Comparison of ENCODE assay signal across 8 cellular contexts in the genomic region with DNA sequence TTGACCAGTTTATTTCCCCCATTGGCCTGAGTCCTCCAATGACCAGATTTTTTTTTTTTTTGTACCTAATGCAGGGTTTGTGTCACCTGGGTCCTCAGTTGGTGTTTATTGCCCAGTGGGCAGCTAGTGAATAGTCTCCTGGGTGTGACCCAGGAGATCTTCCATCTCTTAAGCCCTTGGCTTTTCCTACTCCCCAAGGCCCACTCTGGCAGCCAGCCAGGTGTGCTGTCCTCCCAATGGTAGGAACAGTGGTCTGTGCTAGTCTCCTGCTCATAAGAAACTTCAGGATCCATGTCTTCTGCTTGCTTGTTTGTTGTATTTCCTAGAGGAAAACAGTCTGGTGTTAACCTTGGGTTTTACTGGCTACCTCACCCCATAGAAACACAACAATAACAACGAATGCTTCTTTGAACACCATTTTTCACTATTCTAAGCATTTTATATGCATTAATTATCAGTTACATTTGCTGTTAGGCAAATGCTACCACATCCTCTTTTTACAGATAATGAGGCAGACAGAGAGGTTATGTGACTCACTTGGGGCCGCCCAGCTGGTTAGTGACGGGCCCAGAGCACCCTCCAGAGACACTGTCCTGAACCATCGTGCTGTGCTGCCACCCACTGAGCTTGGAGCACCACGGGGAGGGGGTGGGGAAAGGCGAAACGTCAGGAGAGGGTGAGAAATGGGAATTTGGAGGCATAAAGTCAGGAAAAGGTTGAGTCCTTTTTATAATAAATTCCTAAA.
DNase-seq lines count a peak whose midpoint lies in the region; FAIRE-seq and TF ChIP-seq lines count a peak whose summit lies in the region.

No MANE protein-coding gene starts in this region.

- BruUV-seq in mammary epithelial cell (replicated peaks; lab: Mats Ljungman, UMichigan): no TSS peak

- 74% methylated on average over 7 of the region's 7 CpGs for WGBS in mammary epithelial cell (ENCODE audit: low coverage, missing lambda C conversion rate)

- H3K27ac ChIP-seq in mammary epithelial cell (ENCODE audit: insufficient read depth, low read depth, low read length): no peak overlapping the region

- intact Hi-C loops in mammary epithelial cell (cut with micrococcal nuclease): loop anchor here (5.0 kb wide), 1 partner anchor 294 kb away; no protein-coding TSS in a partner anchor

- peaks cover 6% of the 10 kb centered on the region for H3K4me1 ChIP-seq in mammary epithelial cell (ENCODE audit: insufficient read depth, low read length)

- dilution Hi-C loops in mammary epithelial cell (cut with HindIII; ENCODE audit: low sequenced_read_pairs): no loop called here

- DNase-seq in A172 (ENCODE audit: low spot score) (peak; percentile 36), HFFc6 (peak; percentile 27), fibroblast of villous mesenchyme (ENCODE audit: low read depth) (peak; percentile 65), HuH-7.5 (ENCODE audit: low spot score) (no peak), NCI-H2227 treated with DMSO at 0.1 percent for 48 hours (lab: John Stamatoyannopoulos, UW) (no peak), mammary epithelial cell (no peak), H54 (ENCODE audit: insufficient read length, low spot score) (no peak)
- DNase-seq in activated CD4-positive, alpha-beta T cell treated with anti-CD3 and anti-CD28 coated beads, Interleukin-2, amount 50 U/mL, for 4 hours: peak; percentile 44 to 54

- CTCF ChIA-PET in mammary epithelial cell (lab: Charles Lee; ENCODE audit: low non-redundant PET): no interaction called here

- no peaks in the 10 kb centered on the region for H3K36me3 Mint-ChIP-seq in HFFc6 (ENCODE audit: low read depth)

- H3K27me3 Mint-ChIP-seq in HFFc6 (ENCODE audit: insufficient read depth): peaks cover under 1% of the 10 kb centered on the region; the same call in 1 of the 2 replicates

- no peaks in the 10 kb centered on the region for H3K27me3 ChIP-seq in mammary epithelial cell (ENCODE audit: insufficient read depth, low read length)

- H3K4me2 ChIP-seq in mammary epithelial cell (ENCODE audit: insufficient read depth, low read depth, low read length): no peak overlapping the region

- no peak for FAIRE-seq in H54 (lab: Jason Lieb, UNC)

- no peak overlapping the region for H2AFZ ChIP-seq in mammary epithelial cell (ENCODE audit: low read depth, low read length)

- H3K9ac ChIP-seq in mammary epithelial cell (ENCODE audit: insufficient read depth, low read length): no peak overlapping the region

- in situ Hi-C loops in mammary epithelial cell (cut with MboI; ENCODE audit: low sequenced_read_pairs in 2 of 2): loop anchor here in 1 of 2 donors (25.0 kb wide), 1 partner anchor 326 kb away; no protein-coding TSS in a partner anchor

- H4K20me1 ChIP-seq in mammary epithelial cell (ENCODE audit: insufficient read depth, low read length): no peaks in the 10 kb centered on the region

- TF ChIP-seq CTCF in HFFc6 (IDR thresholded peaks at IDR 0.05) (no peak), fibroblast of villous mesenchyme (IDR thresholded peaks at IDR 0.05; ENCODE audit: insufficient read depth, low read depth, low read length) (peak; percentile 5), mammary epithelial cell (conservative IDR thresholded peaks at IDR 0.05 in 1 of 2, IDR thresholded peaks at IDR 0.05 in 1 of 2; ENCODE audit: extremely low read depth in 1 of 2, insufficient read depth in 1 of 2, low read depth in 1 of 2, low read length in 2 of 2) (no peak)

- H3K4me3 ChIP-seq in fibroblast of villous mesenchyme (ENCODE audit: low read depth, low read length): no peak overlapping the region
- H3K4me3 ChIP-seq in mammary epithelial cell (replicated peaks in 1 of 3; ENCODE audit: insufficient read depth in 1 of 3, low read depth in 2 of 3, low read length in 3 of 3): no peak overlapping the region

- no peaks in the 10 kb centered on the region for H3K9me3 Mint-ChIP-seq in HFFc6

- no peaks in the 10 kb centered on the region for H3K9me3 ChIP-seq in mammary epithelial cell (replicated peaks; ENCODE audit: insufficient read depth, low read length)

- TF ChIP-seq POLR2A in H54 (IDR thresholded peaks at IDR 0.05; ENCODE audit: low read depth, low read length): no peak

- no peaks in the 10 kb centered on the region for H3K79me2 ChIP-seq in mammary epithelial cell (ENCODE audit: insufficient read depth, low read length)

- peak overlapping the region; percentile 45; the same call in 1 of the 2 replicates for H3K27ac Mint-ChIP-seq in HFFc6

- no peak overlapping the region; the same call in 1 of the 2 replicates for H3K4me3 Mint-ChIP-seq in HFFc6

- H3K36me3 ChIP-seq in mammary epithelial cell (ENCODE audit: insufficient read depth, low read length): no peaks in the 10 kb centered on the region

- peaks cover 20% of the 10 kb centered on the region for H3K4me1 Mint-ChIP-seq in HFFc6 (ENCODE audit: low read depth)

Comparison
In these comparisons a context has a peak if more than half of its experiments do, and no peak if none do; other contexts are left out.
1. DNase-seq: peak in A172 (single experiment), HFFc6 (single experiment), activated CD4-positive, alpha-beta T cell treated with anti-CD3 and anti-CD28 coated beads, Interleukin-2, amount 50 U/mL, for 4 hours (2 of 2) and fibroblast of villous mesenchyme (single experiment); none in HuH-7.5 (single experiment), NCI-H2227 treated with DMSO at 0.1 percent for 48 hours (single experiment), mammary epithelial cell (single experiment) and H54 (single experiment).